In genomic region chrY:22301815-22302214, GRCh38 we compare ENCODE assay signal across 11 cellular contexts.
"Had no signal": no experiment of that assay in that cellular context is flagged by ENCODE, and none has a peak within 500 bp of the region (broad histone marks: within the 10 kb centered on the region; RNA-seq: fewer than 3 reads in every experiment).

No MANE protein-coding gene starts in this region.

- H3K27ac Mint-ChIP-seq: GM23338, H9, HFFc6 had no signal

- H2AFZ ChIP-seq: GM23248, GM23338 had no signal

- H3K9me3 Mint-ChIP-seq: H9 had no signal

- H3K4me1 Mint-ChIP-seq: GM23338, H9 had no signal

- H3K36me3 ChIP-seq: HAP-1 had no signal

- H3K4me2 ChIP-seq: GM23338 had no signal

- DNase-seq: GM23248, GOT3, H7, H9, HCEC 1CT, HFFc6 had no signal

- FAIRE-seq: H1, H54 had no signal

- H3K9me3 ChIP-seq: HAP-1 had no signal

- H3K4me3 ChIP-seq: GM23248, GM23338, HAP-1 had no signal

- H3K27ac ChIP-seq: GM23248 had no signal

- H3K4me3 Mint-ChIP-seq: GM23338, H9, HFFc6 had no signal

- H3K9ac ChIP-seq: GM23248 had no signal

- H3K4me1 ChIP-seq: HAP-1 had no signal

- ATAC-seq: GM23338, HCT116 had no signal
